ENCODE assay signal across 8 cellular contexts in genomic region chr2:202912342-202912804, GRCh38. TPM values are rescaled to one million over a fixed set of nuclear protein-coding genes. Genes with fewer than 3 reads are reported as not detected.
DNase-seq lines count a peak whose midpoint lies in the region; ATAC-seq, FAIRE-seq and TF ChIP-seq lines count a peak whose summit lies in the region.
"Not testable (repeated sequence)": the region's sequence is repeated elsewhere in the genome, so short reads cannot be mapped to it uniquely, and the experiment has no call there.

No MANE protein-coding gene starts in this region.

- peak overlapping the region; percentile 35 for H2BK5ac ChIP-seq in IMR-90 (ENCODE audit: low read depth, low read length, poor library complexity, severe bottlenecking)

- not testable (repeated sequence) for TF ChIP-seq EP300 in A549 (IDR thresholded peaks at IDR 0.05)

- peak overlapping the region in 1 of 2 experiments; percentile 62; a peak in 1 of 4 replicates for H4K8ac ChIP-seq in IMR-90 (ENCODE audit: low read depth in 2 of 2, low read length in 2 of 2)

- H3K14ac ChIP-seq in IMR-90 (replicated peaks; ENCODE audit: low read depth, low read length) = not testable (repeated sequence)

- FAIRE-seq in A549 (lab: Jason Lieb, UNC); kidney (lab: Jason Lieb, UNC): not testable (repeated sequence)

- TF ChIP-seq POLR2A in A549 (IDR thresholded peaks at IDR 0.05; ENCODE audit: low read length); IMR-90 (IDR thresholded peaks at IDR 0.05; ENCODE audit: low read depth, low read length): not testable (repeated sequence)

- not testable (repeated sequence) for H3K9me3 ChIP-seq in A549; IMR-90 (ENCODE audit: control insufficient read depth, insufficient read depth, low read length); kidney (ENCODE audit: control insufficient read depth in 1 of 2, low read length in 2 of 2)

- peak overlapping the region; percentile 91 for H3K4me3 Mint-ChIP-seq in activated CD4-positive, alpha-beta memory T cell treated with anti-CD3 and anti-CD28 coated beads, Interleukin-2, amount 10 ng/mL, durations not matched to agents 7 days and 5 days
- peak overlapping the region; percentile 98 for H3K4me3 Mint-ChIP-seq in dendritic cell treated with granulocyte-macrophage colony-stimulating factor and Interleukin-4, amounts not matched to agents 40 ng/mL and 50 ng/mL, for 4 days

- intact Hi-C loops in IMR-90 (cut with micrococcal nuclease); kidney (cut with DNase I): not testable (repeated sequence)
- intact Hi-C loops in dendritic cell treated with granulocyte-macrophage colony-stimulating factor and Interleukin-4, amounts not matched to agents 40 ng/mL and 50 ng/mL, for 4 days (cut with micrococcal nuclease) = loop anchor here (5.0 kb wide), 4 partner anchors 40 to 535 kb away; partner anchors contain the start of genes BMPR2, CYP20A1 and ICA1L

- not testable (repeated sequence) for H2AK9ac ChIP-seq in IMR-90 (replicated peaks; ENCODE audit: low read depth, low read length, poor library complexity)

- H3K4me1 Mint-ChIP-seq in activated CD4-positive, alpha-beta memory T cell treated with anti-CD3 and anti-CD28 coated beads, Interleukin-2, amount 10 ng/mL, durations not matched to agents 7 days and 5 days = peaks cover 34% of the 10 kb centered on the region
- peaks cover 23% of the 10 kb centered on the region for H3K4me1 Mint-ChIP-seq in dendritic cell treated with granulocyte-macrophage colony-stimulating factor and Interleukin-4, amounts not matched to agents 40 ng/mL and 50 ng/mL, for 4 days (ENCODE audit: low read depth)

- H3K36me3 Mint-ChIP-seq in activated CD4-positive, alpha-beta memory T cell treated with anti-CD3 and anti-CD28 coated beads, Interleukin-2, amount 10 ng/mL, durations not matched to agents 7 days and 5 days (ENCODE audit: low read depth) = not testable (repeated sequence)
- H3K36me3 Mint-ChIP-seq in dendritic cell treated with granulocyte-macrophage colony-stimulating factor and Interleukin-4, amounts not matched to agents 40 ng/mL and 50 ng/mL, for 4 days (ENCODE audit: low read depth) = peaks cover 10% of the 10 kb centered on the region

- not testable (repeated sequence) for H3K9ac ChIP-seq in IMR-90 (ENCODE audit: low read depth, low read length); rectal smooth muscle tissue (ENCODE audit: low read length)
- H3K9ac ChIP-seq in kidney (ENCODE audit: low read length in 2 of 2) = peak overlapping the region in 1 of 2 donors; percentile 86

- not testable (repeated sequence) for H4K5ac ChIP-seq in IMR-90 (ENCODE audit: low read depth, low read length)

- H3K18ac ChIP-seq in IMR-90 (ENCODE audit: low read depth, low read length) = not testable (repeated sequence)

- not testable (repeated sequence) for H2BK15ac ChIP-seq in IMR-90 (ENCODE audit: low read depth, low read length)

- H2BK120ac ChIP-seq in IMR-90 (ENCODE audit: low read depth, low read length) = not testable (repeated sequence)

- BruUV-seq in IMR-90 (replicated peaks; lab: Mats Ljungman, UMichigan) = not testable (repeated sequence)

- H3K79me1 ChIP-seq in IMR-90 (ENCODE audit: low read depth in 1 of 2, low read length in 2 of 2) = peaks cover 8 to 21% of the 10 kb centered on the region in 2 experiments

- H3K27me3 Mint-ChIP-seq in activated CD4-positive, alpha-beta memory T cell treated with anti-CD3 and anti-CD28 coated beads, Interleukin-2, amount 10 ng/mL, durations not matched to agents 7 days and 5 days; dendritic cell treated with granulocyte-macrophage colony-stimulating factor and Interleukin-4, amounts not matched to agents 40 ng/mL and 50 ng/mL, for 4 days: not testable (repeated sequence)

- dilution Hi-C loops in IMR-90 (cut with HindIII; ENCODE audit: low sequenced_read_pairs, unreplicated experiment) = not testable (repeated sequence)

- H2AK5ac ChIP-seq in IMR-90 (ENCODE audit: low read depth, low read length) = not testable (repeated sequence)

- not testable (repeated sequence) for H3K56ac ChIP-seq in IMR-90 (ENCODE audit: extremely low read depth, insufficient read depth, low read length)

- peak overlapping the region; percentile 68 for H3K4me2 ChIP-seq in A549
- not testable (repeated sequence) for H3K4me2 ChIP-seq in IMR-90 (ENCODE audit: low read depth, low read length)

- 0% methylated on average over 1 of the region's 41 CpGs for WGBS in A549 (ENCODE audit: missing lambda C conversion rate)
- WGBS in IMR-90 (ENCODE audit: extremely low coverage in 2 of 2, insufficient read length in 1 of 2), 2 experiments = no CpG with 5 or more reads among the region's 41 CpGs

- TF ChIP-seq RAD21 in A549 (conservative IDR thresholded peaks at IDR 0.05 in 1 of 2, IDR thresholded peaks at IDR 0.05 in 1 of 2); IMR-90 (IDR thresholded peaks at IDR 0.05; ENCODE audit: low read length): not testable (repeated sequence)

- ATAC-seq in A549 (peak; percentile 87), GM18909 (IDR thresholded peaks at IDR 0.05; ENCODE audit: poor library complexity, unreplicated experiment) (peak; percentile 64), HG02759 (IDR thresholded peaks at IDR 0.05; ENCODE audit: unreplicated experiment) (peak; percentile 72), IMR-90 (ENCODE audit: low read depth) (peak; percentile 81)

- peak overlapping the region; percentile 95 for H3K27ac Mint-ChIP-seq in activated CD4-positive, alpha-beta memory T cell treated with anti-CD3 and anti-CD28 coated beads, Interleukin-2, amount 10 ng/mL, durations not matched to agents 7 days and 5 days
- peak overlapping the region; percentile 87 for H3K27ac Mint-ChIP-seq in dendritic cell treated with granulocyte-macrophage colony-stimulating factor and Interleukin-4, amounts not matched to agents 40 ng/mL and 50 ng/mL, for 4 days

- H3K27ac ChIP-seq in A549 (peak overlapping the region; percentile 86 to 95), IMR-90 (ENCODE audit: insufficient read depth, low read length) (peak overlapping the region; percentile 6; the same call in 1 of the 2 replicates), kidney (ENCODE audit: low read depth in 2 of 2, low read length in 2 of 2) (peak overlapping the region; percentile 87 to 94), rectal smooth muscle tissue (ENCODE audit: low read depth, low read length) (peak overlapping the region; percentile 88)

- H3K27me3 ChIP-seq in IMR-90 (ENCODE audit: control insufficient read depth, insufficient read depth, low read length); rectal smooth muscle tissue (ENCODE audit: control insufficient read depth, insufficient read depth, low read length): not testable (repeated sequence)

- peak overlapping the region; percentile 91 for H2AFZ ChIP-seq in IMR-90 (replicated peaks; ENCODE audit: low read length, poor library complexity)

- H3K9me1 ChIP-seq in IMR-90 (ENCODE audit: insufficient read depth, low read length) = not testable (repeated sequence)

- not testable (repeated sequence) for H3K36me3 ChIP-seq in IMR-90 (ENCODE audit: control insufficient read depth, insufficient read depth, low read length); kidney (ENCODE audit: control insufficient read depth in 1 of 2, insufficient read depth in 2 of 2, low read length in 2 of 2); rectal smooth muscle tissue (ENCODE audit: control insufficient read depth, insufficient read depth, low read length)

- H3K9me3 Mint-ChIP-seq in activated CD4-positive, alpha-beta memory T cell treated with anti-CD3 and anti-CD28 coated beads, Interleukin-2, amount 10 ng/mL, durations not matched to agents 7 days and 5 days; dendritic cell treated with granulocyte-macrophage colony-stimulating factor and Interleukin-4, amounts not matched to agents 40 ng/mL and 50 ng/mL, for 4 days: not testable (repeated sequence)

- CTCF ChIA-PET in A549 (lab: Yijun Ruan, JAX) (interaction anchor here (0.8 kb wide), 1 partner anchor 184 kb away, joined by 3 read pairs; no protein-coding TSS in a partner anchor), IMR-90 (lab: Yijun Ruan, JAX) (interaction anchor here (1.1 kb wide), 1 partner anchor 324 kb away, joined by 3 read pairs; no protein-coding TSS in a partner anchor)
- CTCF ChIA-PET in activated CD4-positive, alpha-beta memory T cell treated with anti-CD3 and anti-CD28 coated beads, Interleukin-2, amount 10 ng/mL, durations not matched to agents 7 days and 5 days (lab: Charles Lee) = interaction anchor here (1.0 to 1.4 kb wide), 2 partner anchors 903 to 997 kb away, joined by 3 to 4 read pairs; no protein-coding TSS in a partner anchor

- peak in 1 of 2 experiments; percentile 31 for DNase-seq in A549 (ENCODE audit: low read depth in 1 of 2, low spot score in 1 of 2)
- DNase-seq in IMR-90, kidney: not testable (repeated sequence)
- DNase-seq in activated CD4-positive, alpha-beta memory T cell treated with anti-CD3 and anti-CD28 coated beads, Interleukin-2, amount 10 ng/mL, durations not matched to agents 7 days and 5 days = peak; percentile 22

- H3K4ac ChIP-seq in IMR-90 (ENCODE audit: low read depth, low read length) = not testable (repeated sequence)

- H2BK20ac ChIP-seq in IMR-90 (ENCODE audit: low read depth, low read length) = not testable (repeated sequence)

- not testable (repeated sequence) for TF ChIP-seq CTCF in A549 (IDR thresholded peaks at IDR 0.05); IMR-90 (conservative IDR thresholded peaks at IDR 0.05; ENCODE audit: low read depth, low read length); kidney (IDR thresholded peaks at IDR 0.05; ENCODE audit: borderline replicate concordance, extremely low read depth, insufficient read depth)

- H4K91ac ChIP-seq in IMR-90 (ENCODE audit: insufficient read depth, low read depth, low read length) = not testable (repeated sequence)

- not testable (repeated sequence) for H3K23ac ChIP-seq in IMR-90 (ENCODE audit: low read depth, low read length)

- in situ Hi-C loops in IMR-90 (cut with MboI; ENCODE audit: low sequenced_read_pairs) = not testable (repeated sequence)

- POLR2A ChIA-PET in A549 (lab: Yijun Ruan, JAX); IMR-90 (lab: Charles Lee; ENCODE audit: unreplicated experiment): not testable (repeated sequence)
- POLR2A ChIA-PET in activated CD4-positive, alpha-beta memory T cell treated with anti-CD3 and anti-CD28 coated beads, Interleukin-2, amount 10 ng/mL, durations not matched to agents 7 days and 5 days (lab: Charles Lee) = interaction anchor here (0.6 to 3.5 kb wide), 7 partner anchors 7 to 327 kb away, joined by 3 to 25 read pairs (median 8); partner anchors contain the start of genes CYP20A1, ICA1L and NBEAL1

- peak overlapping the region; percentile 84 for H3K4me3 ChIP-seq in A549
- peak overlapping the region; percentile 70 for H3K4me3 ChIP-seq in IMR-90 (ENCODE audit: insufficient read depth, low read depth, low read length)
- peak overlapping the region; percentile 94 to 100 for H3K4me3 ChIP-seq in kidney (ENCODE audit: low read length in 2 of 2)
- peak overlapping the region; percentile 80 for H3K4me3 ChIP-seq in rectal smooth muscle tissue (ENCODE audit: low read length)

- not testable (repeated sequence) for H4K20me1 ChIP-seq in IMR-90 (ENCODE audit: insufficient read depth, low read length)

- H3K4me1 ChIP-seq in A549 = peaks cover 15% of the 10 kb centered on the region; the same call in 1 of the 3 replicates
- H3K4me1 ChIP-seq in IMR-90 (ENCODE audit: control insufficient read depth, insufficient read depth, low read length); kidney (ENCODE audit: control insufficient read depth in 1 of 2, insufficient read depth in 1 of 2, low read depth in 1 of 2, low read length in 2 of 2); rectal smooth muscle tissue (ENCODE audit: control insufficient read depth, insufficient read depth, low read length): not testable (repeated sequence)

RNA-seq across cellular contexts. Expression of gene CARF, which starts 0.3 kb away (rescaled TPM):
- 6.0 and 7.9 TPM in 2 replicates for polyA plus RNA-seq in A549 (2011; rRNA removed)
- polyA plus RNA-seq in A549 (2012; cell fraction: cytosol; rRNA removed) = 0.58 and 0.71 TPM in 2 replicates
- polyA plus RNA-seq in A549 (2012; cell fraction: nucleus; rRNA removed) = 0.55 and 0.76 TPM in 2 replicates
- 2.1 to 3.0 TPM (median 2.3 TPM) in 3 replicates for polyA plus RNA-seq in A549 (2017; fragmentation: RNase III; extraction: RNeasy Plus Mini Kit Qiagen cat#74134 plus additional on column Dnase treatment)
- polyA minus RNA-seq in A549 (2011; rRNA and poly(A)+ RNA removed) = 3.4 and 5.9 TPM in 2 replicates
- total RNA-seq in IMR-90 (2012; rRNA removed) = 3.1 and 5.6 TPM in 2 replicates
- polyA plus RNA-seq in IMR-90 (2012; rRNA removed) = 2.4 and 2.7 TPM in 2 replicates
- 0.28 and 0.35 TPM in 2 replicates for polyA plus RNA-seq in IMR-90 (2012; cell fraction: cytosol; rRNA removed)
- polyA plus RNA-seq in IMR-90 (2012; cell fraction: nucleus; rRNA removed; ENCODE audit: low replicate concordance) = 0.89 and 12.0 TPM in 2 replicates
- total RNA-seq in activated CD4-positive, alpha-beta memory T cell treated with anti-CD3 and anti-CD28 coated beads, Interleukin-2, amount 10 ng/mL, durations not matched to agents 7 days and 5 days = 10 to 100 TPM; 11.9 to 12.3 TPM
- total RNA-seq in kidney = 12.6 TPM
- 2.7 TPM for polyA plus RNA-seq in kidney (ENCODE audit: insufficient read depth, low read depth, low replicate concordance)

RNA-seq across cellular contexts. Expression of gene WDR12, which starts 0.9 kb away (rescaled TPM):
- polyA plus RNA-seq in A549 (2011; rRNA removed) = 74.3 and 120 TPM in 2 replicates
- polyA plus RNA-seq in A549 (2012; cell fraction: cytosol; rRNA removed) = 15.0 and 15.6 TPM in 2 replicates
- 7.6 and 10.2 TPM in 2 replicates for polyA plus RNA-seq in A549 (2012; cell fraction: nucleus; rRNA removed)
- 47.8 to 57.3 TPM (median 53.6 TPM) in 3 replicates for polyA plus RNA-seq in A549 (2017; fragmentation: RNase III; extraction: RNeasy Plus Mini Kit Qiagen cat#74134 plus additional on column Dnase treatment)
- 14.3 and 14.6 TPM in 2 replicates for polyA minus RNA-seq in A549 (2011; rRNA and poly(A)+ RNA removed)
- total RNA-seq in IMR-90 (2012; rRNA removed) = 8.6 and 12.2 TPM in 2 replicates
- polyA plus RNA-seq in IMR-90 (2012; rRNA removed) = 11.1 and 17.0 TPM in 2 replicates
- 1.4 and 2.0 TPM in 2 replicates for polyA plus RNA-seq in IMR-90 (2012; cell fraction: cytosol; rRNA removed)
- 2.6 and 13.2 TPM in 2 replicates for polyA plus RNA-seq in IMR-90 (2012; cell fraction: nucleus; rRNA removed; ENCODE audit: low replicate concordance)
- total RNA-seq in activated CD4-positive, alpha-beta memory T cell treated with anti-CD3 and anti-CD28 coated beads, Interleukin-2, amount 10 ng/mL, durations not matched to agents 7 days and 5 days = 10 to 100 TPM; 41.3 to 42.1 TPM
- 37.8 TPM for total RNA-seq in kidney
- polyA plus RNA-seq in kidney (ENCODE audit: insufficient read depth, low read depth, low replicate concordance) = 55.0 TPM

RNA-seq across cellular contexts. Expression of gene ICA1L, which starts 40.8 kb away (rescaled TPM):
- polyA plus RNA-seq in A549 (2011; rRNA removed) (4.7 and 6.0 TPM in 2 replicates), A549 (2017; fragmentation: RNase III; extraction: RNeasy Plus Mini Kit Qiagen cat#74134 plus additional on column Dnase treatment) (1.6 to 2.2 TPM (median 2.2 TPM) in 3 replicates), IMR-90 (2012; rRNA removed) (1.7 and 1.8 TPM in 2 replicates), kidney (ENCODE audit: insufficient read depth, low read depth, low replicate concordance) (1.5 TPM)
- polyA plus RNA-seq in A549 (2012; cell fraction: cytosol; rRNA removed) = 0.93 and 1.2 TPM in 2 replicates
- polyA plus RNA-seq in A549 (2012; cell fraction: nucleus; rRNA removed) = 1.5 and 2.1 TPM in 2 replicates
- polyA minus RNA-seq in A549 (2011; rRNA and poly(A)+ RNA removed) = 2.1 and 4.6 TPM in 2 replicates
- total RNA-seq in IMR-90 (2012; rRNA removed) (1.8 and 1.9 TPM in 2 replicates), kidney (9.9 TPM)
- 0.34 and 0.48 TPM in 2 replicates for polyA plus RNA-seq in IMR-90 (2012; cell fraction: cytosol; rRNA removed)
- polyA plus RNA-seq in IMR-90 (2012; cell fraction: nucleus; rRNA removed; ENCODE audit: low replicate concordance) = 1.6 and 9.3 TPM in 2 replicates
- total RNA-seq in activated CD4-positive, alpha-beta memory T cell treated with anti-CD3 and anti-CD28 coated beads, Interleukin-2, amount 10 ng/mL, durations not matched to agents 7 days and 5 days = 1 to 10 TPM; 3.1 to 5.6 TPM

Comparison
In these comparisons a context has a peak if more than half of its experiments do, and no peak if none do; other contexts are left out.
1. H3K27ac ChIP-seq: peak in every context shown above with its lines; median percentile 90 in A549; 90 in kidney; 88 in rectal smooth muscle tissue; 6 in IMR-90.